ENCODE assay signal across 8 cellular contexts in genomic region chr4:185396724-185397402, GRCh38. TPM values are rescaled to one million over a fixed set of nuclear protein-coding genes. Genes with fewer than 3 reads are reported as not detected.
DNase-seq lines count a peak whose midpoint lies in the region; ATAC-seq and TF ChIP-seq lines count a peak whose summit lies in the region.

TSS of gene ANKRD37 (plus strand) at chr4:185396841. CDS start at chr4:185396924, 83 bp downstream.

- H3K4me1 ChIP-seq in HUES48 (ENCODE audit: control insufficient read depth, insufficient read depth, low read length) (peaks cover 12% of the 10 kb centered on the region), esophagus squamous epithelium (peaks cover 7 to 56% (median 19%) of the 10 kb centered on the region in 3 donors), muscle layer of duodenum (ENCODE audit: control insufficient read depth in 1 of 2, insufficient read depth in 2 of 2, low read length in 2 of 2) (peaks cover 0 to 18% of the 10 kb centered on the region in 2 donors)

- 3 to 10% methylated on average over 18 to 19 of the region's 38 CpGs for WGBS in esophagus squamous epithelium, 2 donors

- H3K4me3 ChIP-seq in GM12865 (ENCODE audit: low read depth, low read length) (peak within 1 kb of the TSS; percentile 87), HUES48 (ENCODE audit: low read depth, low read length) (peak within 1 kb of the TSS; percentile 64), esophagus squamous epithelium (peak within 1 kb of the TSS; percentile 54 to 85 (median 76)), muscle layer of duodenum (ENCODE audit: low read depth in 1 of 2, low read length in 2 of 2) (peak within 1 kb of the TSS; percentile 84)

- no peak for TF ChIP-seq CTCF in GM12865 (IDR thresholded peaks at IDR 0.05; ENCODE audit: insufficient read depth, low read depth, low read length, missing control alignments)
- peak in 2 of 6 experiments; percentile 18 for TF ChIP-seq CTCF in esophagus squamous epithelium (IDR thresholded peaks at IDR 0.05)

- H3K36me3 ChIP-seq in HUES48 (ENCODE audit: control insufficient read depth, insufficient read depth, low read length), result peaks cover 16% of the 10 kb centered on the region
- peaks cover 0 to 28% (median 0%) of the 10 kb centered on the region in 3 donors for H3K36me3 ChIP-seq in esophagus squamous epithelium
- H3K36me3 ChIP-seq in muscle layer of duodenum (ENCODE audit: control insufficient read depth in 1 of 2, insufficient read depth in 2 of 2, low read length in 2 of 2), result peaks cover 16 to 30% of the 10 kb centered on the region in 2 donors

- H3K27me3 ChIP-seq in HUES48 (ENCODE audit: control insufficient read depth, insufficient read depth, low read length) (no peaks in the 10 kb centered on the region), esophagus squamous epithelium (no peaks in the 10 kb centered on the region), muscle layer of duodenum (ENCODE audit: low read depth, low read length) (no peaks in the 10 kb centered on the region)

- intact Hi-C loops in T-helper 2 cell treated with Interferon-gamma antibody and Interleukin-4, amounts not matched to agents 100 ng/mL and 5 ng/mL, for 36 hours (cut with micrococcal nuclease), result loop anchor here (1.0 to 5.0 kb wide), 8 partner anchors 28 to 1738 kb away; partner anchors contain the start of genes ACSL1, CASP3, CCDC110 and CYP4V2
- intact Hi-C loops in esophagus squamous epithelium (cut with DNase I), result loop anchor here (10.0 kb wide), 1 partner anchor 192 kb away; the partner anchor contains the start of genes CFAP97 and SNX25

- H3K27ac ChIP-seq in HUES48 (ENCODE audit: low read depth, low read length), result peak within 1 kb of the TSS; percentile 76
- H3K27ac ChIP-seq in esophagus squamous epithelium, result peak within 1 kb of the TSS; percentile 95 to 100 (median 98)
- peak within 1 kb of the TSS; percentile 96 for H3K27ac ChIP-seq in muscle layer of duodenum (ENCODE audit: low read length)

- no peak for ATAC-seq in HG03520 (IDR thresholded peaks at IDR 0.05; ENCODE audit: unreplicated experiment)
- no peak for ATAC-seq in GM21423 (IDR thresholded peaks at IDR 0.05; ENCODE audit: unreplicated experiment)

- TF ChIP-seq POLR2A in esophagus squamous epithelium (IDR thresholded peaks at IDR 0.05), result peak in 1 of 4 donors; percentile 52

- no peak for DNase-seq in GM12865 (ENCODE audit: low read depth)
- DNase-seq in esophagus squamous epithelium (lab: John Stamatoyannopoulos, UW), result no peak
- DNase-seq in GF-D8 (lab: John Stamatoyannopoulos, UW), result no peak

- H3K9me3 ChIP-seq in HUES48 (ENCODE audit: control insufficient read depth, insufficient read depth, low read length) (no peaks in the 10 kb centered on the region), esophagus squamous epithelium (no peaks in the 10 kb centered on the region), muscle layer of duodenum (ENCODE audit: control insufficient read depth in 1 of 2, low read length in 2 of 2) (no peaks in the 10 kb centered on the region)

- peak within 1 kb of the TSS; percentile 60 for H3K9ac ChIP-seq in HUES48 (ENCODE audit: low read depth, low read length)

RNA-seq across cellular contexts. Expression of gene ANKRD37, which starts in this region (rescaled TPM):
- total RNA-seq in T-helper 2 cell treated with Interferon-gamma antibody and Interleukin-4, amounts not matched to agents 100 ng/mL and 5 ng/mL, for 36 hours, result 11.2 TPM in 2 replicates
- total RNA-seq in esophagus squamous epithelium, result 10 to 100 TPM in 1 of 4 donors, 1 to 10 TPM in 3; 4.7 to 40.1 (median 6.4) TPM
